2 cellular contexts compared by ENCODE assay signal in the genomic region with DNA sequence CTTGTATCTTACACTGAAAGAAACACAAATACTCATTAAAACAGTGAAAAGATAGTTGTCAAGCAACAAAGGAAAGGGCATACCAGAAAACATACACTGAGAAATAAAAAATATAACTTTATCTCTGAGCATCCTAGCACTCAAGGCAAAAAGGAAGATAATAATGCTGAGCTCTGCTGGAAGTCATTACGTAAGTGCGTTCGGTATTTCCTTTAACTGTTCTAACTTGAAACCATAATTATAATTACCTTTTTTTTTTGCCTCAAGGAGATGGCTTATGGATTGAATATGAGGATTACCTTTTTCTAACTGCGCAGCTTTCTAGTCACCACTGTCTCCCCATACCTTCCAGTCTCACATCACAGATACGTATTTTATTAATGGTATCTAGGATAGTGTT.
TF ChIP-seq lines count a peak whose summit lies in the region.

No MANE protein-coding gene starts in this region.

TF ChIP-seq in HepG2, 621 proteins besides CTCF, POLR2A, EP300 and RAD21:
- no peak for TF ChIP-seq KLF6 (CRISPR knock-in tag; IDR thresholded peaks at IDR 0.05)
- no peak for TF ChIP-seq ZFP90 (CRISPR knock-in tag; IDR thresholded peaks at IDR 0.05; ENCODE audit: borderline replicate concordance)
- TF ChIP-seq, protein P1, sequence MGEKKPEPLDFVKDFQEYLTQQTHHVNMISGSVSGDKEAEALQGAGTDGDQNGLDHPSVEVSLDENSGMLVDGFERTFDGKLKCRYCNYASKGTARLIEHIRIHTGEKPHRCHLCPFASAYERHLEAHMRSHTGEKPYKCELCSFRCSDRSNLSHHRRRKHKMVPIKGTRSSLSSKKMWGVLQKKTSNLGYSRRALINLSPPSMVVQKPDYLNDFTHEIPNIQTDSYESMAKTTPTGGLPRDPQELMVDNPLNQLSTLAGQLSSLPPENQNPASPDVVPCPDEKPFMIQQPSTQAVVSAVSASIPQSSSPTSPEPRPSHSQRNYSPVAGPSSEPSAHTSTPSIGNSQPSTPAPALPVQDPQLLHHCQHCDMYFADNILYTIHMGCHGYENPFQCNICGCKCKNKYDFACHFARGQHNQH (CRISPR knock-in tag; IDR thresholded peaks at IDR 0.05), result no peak

TF ChIP-seq in endothelial cell of umbilical vein, 7 proteins besides CTCF, POLR2A, EP300 and RAD21:
- TF ChIP-seq FOS (IDR thresholded peaks at IDR 0.05; ENCODE audit: borderline replicate concordance, insufficient read depth, low read length) (no peak), EZH2 (IDR thresholded peaks at IDR 0.05; ENCODE audit: borderline replicate concordance, low read depth, low read length, severe bottlenecking) (no peak), JUN (IDR thresholded peaks at IDR 0.05; ENCODE audit: borderline replicate concordance, insufficient read depth, insufficient read length, low read depth) (peak; percentile 68)
